22 cellular contexts compared by ENCODE assay signal in genomic region chr10:70761727-70762350, GRCh38. TPM values are rescaled to one million over a fixed set of nuclear protein-coding genes. Genes with fewer than 3 reads are reported as not detected.
DNase-seq lines count a peak whose midpoint lies in the region; ATAC-seq, FAIRE-seq and TF ChIP-seq lines count a peak whose summit lies in the region.
"Had no signal": no experiment of that assay in that cellular context is flagged by ENCODE, and none has a peak within 500 bp of the region (broad histone marks: within the 10 kb centered on the region; RNA-seq: fewer than 3 reads in every experiment).

No MANE protein-coding gene starts in this region.

- peaks cover 6% of the 10 kb centered on the region for H3K4me1 ChIP-seq in neural progenitor cell
- peaks cover 0 to 4% of the 10 kb centered on the region in 2 donors for H3K4me1 ChIP-seq in kidney (ENCODE audit: control insufficient read depth in 1 of 2, insufficient read depth in 1 of 2, low read depth in 1 of 2, low read length in 2 of 2)

- H3F3A ChIP-seq in neural progenitor cell (ENCODE audit: low read depth): no peaks in the 10 kb centered on the region

- H3K4me3 Mint-ChIP-seq in natural killer cell treated with Interleukin-12 subunit alpha and Interleukin-12 subunit beta and Interleukin-15 and Interleukin-18, amount 100 ng/mL, for 72 hours: no peak overlapping the region
- H3K4me3 Mint-ChIP-seq in natural killer cell (no peak overlapping the region), neural progenitor cell (no peak overlapping the region)

- peak overlapping the region; percentile 59 for H2AFZ ChIP-seq in neural progenitor cell (replicated peaks)

- H3K27me3 Mint-ChIP-seq in natural killer cell treated with Interleukin-12 subunit alpha and Interleukin-12 subunit beta and Interleukin-15 and Interleukin-18, amount 100 ng/mL, for 72 hours: no peaks in the 10 kb centered on the region
- H3K27me3 Mint-ChIP-seq in natural killer cell (ENCODE audit: low read depth in 2 of 2) (no peaks in the 10 kb centered on the region), neural progenitor cell (ENCODE audit: insufficient read depth, low read depth) (peaks cover 9% of the 10 kb centered on the region)

- H3K36me3 ChIP-seq in neural progenitor cell (no peaks in the 10 kb centered on the region), kidney (ENCODE audit: control insufficient read depth in 1 of 2, insufficient read depth in 2 of 2, low read length in 2 of 2) (no peaks in the 10 kb centered on the region)

- ATAC-seq in natural killer cell treated with Interleukin-12 subunit alpha and Interleukin-12 subunit beta and Interleukin-15 and Interleukin-18, amount 100 ng/mL, for 72 hours: no peak
- ATAC-seq in natural killer cell (no peak), esophagus mucosa (peak; percentile 4), HG03095 (IDR thresholded peaks at IDR 0.05; ENCODE audit: unreplicated experiment) (no peak)

- no peaks in the 10 kb centered on the region for H3K27me3 ChIP-seq in neural progenitor cell

- H3K4me1 Mint-ChIP-seq in natural killer cell treated with Interleukin-12 subunit alpha and Interleukin-12 subunit beta and Interleukin-15 and Interleukin-18, amount 100 ng/mL, for 72 hours (ENCODE audit: low read depth in 2 of 2): peaks cover 10 to 14% of the 10 kb centered on the region in 2 donors
- H3K4me1 Mint-ChIP-seq in natural killer cell: peaks cover 10% of the 10 kb centered on the region in 2 donors
- H3K4me1 Mint-ChIP-seq in neural progenitor cell: peaks cover 33% of the 10 kb centered on the region

- intact Hi-C loops in natural killer cell (cut with micrococcal nuclease) (no loop called here), kidney (cut with DNase I) (loop anchor here (5.0 kb wide), 1 partner anchor 210 kb away; no protein-coding TSS in a partner anchor)

- no peaks in the 10 kb centered on the region for H3K9me3 Mint-ChIP-seq in natural killer cell treated with Interleukin-12 subunit alpha and Interleukin-12 subunit beta and Interleukin-15 and Interleukin-18, amount 100 ng/mL, for 72 hours
- no peaks in the 10 kb centered on the region for H3K9me3 Mint-ChIP-seq in natural killer cell
- peaks cover 15% of the 10 kb centered on the region for H3K9me3 Mint-ChIP-seq in neural progenitor cell

- no peaks in the 10 kb centered on the region for H3K9me3 ChIP-seq in neural progenitor cell (ENCODE audit: low read depth)
- no peaks in the 10 kb centered on the region for H3K9me3 ChIP-seq in kidney (ENCODE audit: control insufficient read depth in 1 of 2, low read length in 2 of 2)

- peak overlapping the region in 1 of 2 donors; percentile 27 for H3K27ac Mint-ChIP-seq in natural killer cell treated with Interleukin-12 subunit alpha and Interleukin-12 subunit beta and Interleukin-15 and Interleukin-18, amount 100 ng/mL, for 72 hours
- H3K27ac Mint-ChIP-seq in natural killer cell (no peak overlapping the region), neural progenitor cell (peak overlapping the region; percentile 69)

- H3K4me2 ChIP-seq in neural progenitor cell: no peak overlapping the region
- H3K4me2 ChIP-seq: A549 had no signal

- no peak overlapping the region for H3K27ac ChIP-seq in neural progenitor cell
- no peak overlapping the region for H3K27ac ChIP-seq in kidney (ENCODE audit: low read depth in 2 of 2, low read length in 2 of 2)
- H3K27ac ChIP-seq: A549, C4-2B, HL-60 had no signal

- peak; percentile 25 for DNase-seq in natural killer cell treated with Interleukin-12 subunit alpha and Interleukin-12 subunit beta and Interleukin-15 and Interleukin-18, amount 100 ng/mL, for 72 hours (ENCODE audit: low spot score)
- DNase-seq in natural killer cell: no peak
- DNase-seq in neural progenitor cell (ENCODE audit: low spot score): no peak
- no peak for DNase-seq in kidney
- DNase-seq in middle frontal gyrus (ENCODE audit: extremely low spot score, low spot score): no peak
- no peak for DNase-seq in GM19240 (ENCODE audit: insufficient read length, low spot score)
- DNase-seq: NCI-H187 treated with DMSO at 0.1 percent for 48 hours, NCI-H446, NCI-H69, SHP77 treated with DMSO at 0.1 percent for 48 hours had no signal

- H3K36me3 Mint-ChIP-seq in natural killer cell treated with Interleukin-12 subunit alpha and Interleukin-12 subunit beta and Interleukin-15 and Interleukin-18, amount 100 ng/mL, for 72 hours: peaks cover 6% of the 10 kb centered on the region
- H3K36me3 Mint-ChIP-seq in natural killer cell (no peaks in the 10 kb centered on the region), neural progenitor cell (peaks cover under 1% of the 10 kb centered on the region)

- H3K4me3 ChIP-seq in neural progenitor cell: no peak overlapping the region
- H3K4me3 ChIP-seq in kidney (ENCODE audit: low read length in 2 of 2): no peak overlapping the region
- H3K4me3 ChIP-seq: A549 had no signal

- H4K20me1 ChIP-seq in neural progenitor cell (ENCODE audit: low read depth): no peaks in the 10 kb centered on the region

- H3K9ac ChIP-seq in neural progenitor cell: no peak overlapping the region
- no peak overlapping the region for H3K9ac ChIP-seq in kidney (ENCODE audit: low read length in 2 of 2)

- no peaks in the 10 kb centered on the region for H3K79me2 ChIP-seq in neural progenitor cell (ENCODE audit: low read depth)

- no peak for FAIRE-seq in kidney (lab: Jason Lieb, UNC)
- FAIRE-seq: A549, GM12891, GM18507, H54, HTR-8/SVneo, RCC 7860 had no signal

- TF ChIP-seq CTCF in natural killer cell (IDR thresholded peaks at IDR 0.05) (no peak), neural progenitor cell (IDR thresholded peaks at IDR 0.05) (no peak), kidney (IDR thresholded peaks at IDR 0.05; ENCODE audit: borderline replicate concordance, extremely low read depth, insufficient read depth) (no peak)

RNA-seq across cellular contexts. Expression of gene TBATA, which starts 23.3 kb away (rescaled TPM):
- total RNA-seq in natural killer cell treated with Interleukin-12 subunit alpha and Interleukin-12 subunit beta and Interleukin-15 and Interleukin-18, amount 100 ng/mL, for 72 hours: not detected
- total RNA-seq in natural killer cell: under 1 TPM in 1 of 3 donors, not detected in 2; 0.16 TPM
- not detected for total RNA-seq in esophagus mucosa
- not detected in 2 replicates for total RNA-seq in neural progenitor cell (ENCODE audit: low replicate concordance)
- not detected for total RNA-seq in kidney
- 1.9 TPM for polyA plus RNA-seq in kidney (ENCODE audit: insufficient read depth, low read depth, low replicate concordance)
- total RNA-seq: Daoy, LHCN-M2 had no signal
- polyA plus RNA-seq: A549 had no signal

RNA-seq across cellular contexts. Expression of gene SGPL1, which starts 53.9 kb away (rescaled TPM):
- total RNA-seq in natural killer cell treated with Interleukin-12 subunit alpha and Interleukin-12 subunit beta and Interleukin-15 and Interleukin-18, amount 100 ng/mL, for 72 hours: 10 to 100 TPM; 27.4 to 40.5 TPM
- total RNA-seq in natural killer cell: 10 to 100 TPM; 33.7 to 48.4 (median 47.8) TPM
- 62.1 TPM for total RNA-seq in esophagus mucosa
- 51.5 and 53.6 TPM in 2 replicates for total RNA-seq in neural progenitor cell (ENCODE audit: low replicate concordance)
- 105 TPM for total RNA-seq in kidney
- 13.5 TPM for polyA plus RNA-seq in kidney (ENCODE audit: insufficient read depth, low read depth, low replicate concordance)
